16 cellular contexts compared by ENCODE assay signal in genomic region chr21:31260790-31261189, GRCh38.
"Had no signal": no experiment of that assay in that cellular context is flagged by ENCODE, and none has a peak within 500 bp of the region (broad histone marks: within the 10 kb centered on the region; RNA-seq: fewer than 3 reads in every experiment).

No MANE protein-coding gene starts in this region.

- ATAC-seq: activated CD8-positive, alpha-beta memory T cell treated with anti-CD3 and anti-CD28 coated beads, Interleukin-2, amount 10 ng/mL, durations not matched to agents 7 days and 5 days; mucosa of descending colon; naive thymus-derived CD4-positive, alpha-beta T cell; pancreas; upper lobe of right lung had no signal

- H3K27ac ChIP-seq: coronary artery, esophagus muscularis mucosa, pancreas, sigmoid colon, thoracic aorta, upper lobe of right lung had no signal

- H3K9me3 ChIP-seq: esophagus muscularis mucosa, mucosa of descending colon, pancreas, sigmoid colon, thoracic aorta, upper lobe of right lung had no signal

- H3K27me3 ChIP-seq: pancreas, sigmoid colon, upper lobe of right lung had no signal

- H3K36me3 ChIP-seq: esophagus muscularis mucosa, pancreas, sigmoid colon, thoracic aorta, upper lobe of right lung had no signal

- H3K4me1 ChIP-seq: esophagus muscularis mucosa, pancreas, sigmoid colon, upper lobe of right lung had no signal

- FAIRE-seq: islet of Langerhans, pancreas had no signal

- DNase-seq: activated CD4-positive, alpha-beta T cell treated with anti-CD3 and anti-CD28 coated beads, Interleukin-2, amount 50 U/mL, for 4 hours; activated CD4-positive, CD25-positive, alpha-beta regulatory T cell treated with anti-CD3 and anti-CD28 coated beads, Interleukin-2, amount 50 U/mL, for 72 hours; activated CD8-positive, alpha-beta memory T cell treated with anti-CD3 and anti-CD28 coated beads, Interleukin-2, amount 10 ng/mL, durations not matched to agents 7 days and 5 days; activated naive CD4-positive, alpha-beta T cell treated with anti-CD3 and anti-CD28 coated beads, Interleukin-2, amount 10 ng/mL, durations not matched to agents 7 days and 5 days; activated T-cell treated with anti-CD3 and anti-CD28 coated beads, Interleukin-2, amount 50 U/mL, for 1 hour; central memory CD4-positive, alpha-beta T cell; mucosa of descending colon; naive thymus-derived CD4-positive, alpha-beta T cell; pancreas; sigmoid colon; stimulated activated CD4-positive, alpha-beta T cell treated with anti-CD3 and anti-CD28 coated beads, Interleukin-1b, Interleukin-23, amount 100 ng/mL, for 48 hours; upper lobe of right lung had no signal

- H3K4me3 ChIP-seq: coronary artery, esophagus muscularis mucosa, mucosa of descending colon, pancreas, sigmoid colon, thoracic aorta, upper lobe of right lung had no signal
